In genomic region chr13:26949701-26950345, GRCh38 we compare ENCODE assay signal across 21 cellular contexts.
"Had no signal": no experiment of that assay in that cellular context is flagged by ENCODE, and none has a peak within 500 bp of the region (broad histone marks: within the 10 kb centered on the region; RNA-seq: fewer than 3 reads in every experiment).

No MANE protein-coding gene starts in this region.

- H3K4me3 ChIP-seq: adrenal gland, cardiac muscle cell, lower lobe of right lung, ovary, thoracic aorta, upper lobe of right lung had no signal

- DNase-seq: activated CD4-positive, alpha-beta T cell treated with anti-CD3 and anti-CD28 coated beads, Interleukin-2, amount 50 U/mL, for 1 hour; activated CD4-positive, CD25-positive, alpha-beta regulatory T cell treated with anti-CD3 and anti-CD28 coated beads, Interleukin-2, amount 50 U/mL, for 72 hours; activated CD8-positive, alpha-beta memory T cell treated with anti-CD3 and anti-CD28 coated beads, Interleukin-2, amount 50 U/mL, for 48 hours; activated effector memory CD4-positive, alpha-beta T cell treated with Interleukin-2 at 50 U/mL for 16 hours; activated T-cell treated with anti-CD3 and anti-CD28 coated beads, Interleukin-2, amount 50 U/mL, for 48 hours; adrenal gland; dermis blood vessel endothelial cell; effector memory CD8-positive, alpha-beta T cell; left cardiac atrium; lower lobe of right lung; natural killer cell; ovary; stimulated activated CD4-positive, alpha-beta T cell treated with anti-CD3 and anti-CD28 coated beads, Interleukin-4, amount 100 ng/mL, for 4 hours; stimulated activated naive B cell treated with anti-CD40 and anti-IgM and Interleukin-4, amounts not matched to agents 10 μg/mL and 1 μg/mL and 100 μg/mL, for 72 hours; T-helper 1 cell; T1000; upper lobe of right lung had no signal

- H3K4me3 Mint-ChIP-seq: activated naive CD4-positive, alpha-beta T cell treated with anti-CD3 and anti-CD28 coated beads, Interleukin-2, amount 50 U/mL, for 24 hours; effector memory CD8-positive, alpha-beta T cell; natural killer cell; stimulated activated naive B cell treated with anti-CD40 and anti-IgM and Interleukin-4, amounts not matched to agents 10 μg/mL and 1 μg/mL and 100 μg/mL, for 72 hours had no signal

- H3K27ac Mint-ChIP-seq: activated naive CD4-positive, alpha-beta T cell treated with anti-CD3 and anti-CD28 coated beads, Interleukin-2, amount 50 U/mL, for 24 hours; effector memory CD8-positive, alpha-beta T cell; natural killer cell; stimulated activated naive B cell treated with anti-CD40 and anti-IgM and Interleukin-4, amounts not matched to agents 10 μg/mL and 1 μg/mL and 100 μg/mL, for 72 hours had no signal

- H3K27me3 Mint-ChIP-seq: activated naive CD4-positive, alpha-beta T cell treated with anti-CD3 and anti-CD28 coated beads, Interleukin-2, amount 50 U/mL, for 24 hours had no signal

- H3K4me1 Mint-ChIP-seq: activated naive CD4-positive, alpha-beta T cell treated with anti-CD3 and anti-CD28 coated beads, Interleukin-2, amount 50 U/mL, for 24 hours; natural killer cell; stimulated activated naive B cell treated with anti-CD40 and anti-IgM and Interleukin-4, amounts not matched to agents 10 μg/mL and 1 μg/mL and 100 μg/mL, for 72 hours had no signal

- H3K36me3 Mint-ChIP-seq: activated naive CD4-positive, alpha-beta T cell treated with anti-CD3 and anti-CD28 coated beads, Interleukin-2, amount 50 U/mL, for 24 hours; natural killer cell; stimulated activated naive B cell treated with anti-CD40 and anti-IgM and Interleukin-4, amounts not matched to agents 10 μg/mL and 1 μg/mL and 100 μg/mL, for 72 hours had no signal

- ATAC-seq: effector memory CD8-positive, alpha-beta T cell; left cardiac atrium; natural killer cell; sciatic nerve; stimulated activated naive B cell treated with anti-CD40 and anti-IgM and Interleukin-4, amounts not matched to agents 10 μg/mL and 1 μg/mL and 100 μg/mL, for 72 hours; upper lobe of right lung had no signal

- H3K9me3 ChIP-seq: adrenal gland, lower lobe of right lung, ovary, thoracic aorta, upper lobe of right lung had no signal

- H3K4me1 ChIP-seq: lower lobe of right lung, upper lobe of right lung had no signal

- H3K27me3 ChIP-seq: adrenal gland, cardiac muscle cell, ovary, upper lobe of right lung had no signal

- H3K9me3 Mint-ChIP-seq: activated naive CD4-positive, alpha-beta T cell treated with anti-CD3 and anti-CD28 coated beads, Interleukin-2, amount 50 U/mL, for 24 hours; effector memory CD8-positive, alpha-beta T cell; natural killer cell; stimulated activated naive B cell treated with anti-CD40 and anti-IgM and Interleukin-4, amounts not matched to agents 10 μg/mL and 1 μg/mL and 100 μg/mL, for 72 hours had no signal

- H3K27ac ChIP-seq: adrenal gland, cardiac muscle cell, lower lobe of right lung, ovary, thoracic aorta, upper lobe of right lung had no signal

- H3K36me3 ChIP-seq: adrenal gland, cardiac muscle cell, lower lobe of right lung, ovary, thoracic aorta, upper lobe of right lung had no signal
